ENCODE assay signal across 31 cellular contexts in genomic region chr7:69608049-69608448, GRCh38.
"Had no signal": no experiment of that assay in that cellular context is flagged by ENCODE, and none has a peak within 500 bp of the region (broad histone marks: within the 10 kb centered on the region; RNA-seq: fewer than 3 reads in every experiment).

No MANE protein-coding gene starts in this region.

- ATAC-seq: activated CD4-positive, alpha-beta T cell treated with anti-CD3 and anti-CD28 coated beads for 36 hours; activated CD8-positive, alpha-beta memory T cell treated with anti-CD3 and anti-CD28 coated beads, Interleukin-2, amount 10 ng/mL, durations not matched to agents 7 days and 5 days; activated CD8-positive, alpha-beta T cell treated with anti-CD3 and anti-CD28 coated beads, Interleukin-2, amount 10 ng/mL, durations not matched to agents 7 days and 5 days; activated naive CD4-positive, alpha-beta T cell treated with anti-CD3 and anti-CD28 coated beads, Interleukin-2, amount 50 U/mL, for 72 hours; esophagus mucosa; heart left ventricle had no signal

- H3K27me3 Mint-ChIP-seq: activated CD4-positive, alpha-beta memory T cell treated with anti-CD3 and anti-CD28 coated beads for 36 hours; central memory CD8-positive, alpha-beta T cell; dendritic cell treated with granulocyte-macrophage colony-stimulating factor and Interleukin-4, amounts not matched to agents 40 ng/mL and 50 ng/mL, for 4 days had no signal

- H3K9me3 Mint-ChIP-seq: activated CD4-positive, alpha-beta memory T cell treated with anti-CD3 and anti-CD28 coated beads for 36 hours; activated CD4-positive, alpha-beta T cell treated with anti-CD3 and anti-CD28 coated beads, Interleukin-2, amount 10 ng/mL, durations not matched to agents 24 days and 14 days; activated naive CD4-positive, alpha-beta T cell treated with anti-CD3 and anti-CD28 coated beads, Interleukin-2, amount 10 ng/mL, durations not matched to agents 7 days and 5 days; activated naive CD4-positive, alpha-beta T cell treated with anti-CD3 and anti-CD28 coated beads, Interleukin-2, amount 50 U/mL, for 72 hours; activated naive CD8-positive, alpha-beta T cell treated with anti-CD3 and anti-CD28 coated beads, Interleukin-2, amount 10 ng/mL, durations not matched to agents 7 days and 5 days; activated T-helper 1 cell treated with anti-CD3 and anti-CD28 coated beads, Interleukin-12 subunit alpha, Interleukin-12 subunit beta, Interleukin-2, Interleukin-4 antibody, amounts not matched to agents 30 ng/mL and 10 ng/mL and 1 ng/mL, durations not matched to agents 14 hours and 24 hours and 36 hours; activated T-helper 2 cell treated with anti-CD3 and anti-CD28 coated beads, Interferon-gamma antibody, Interleukin-2, Interleukin-4, amounts not matched to agents 10 μg/mL and 5 μg/mL and 100 μg/mL, durations not matched to agents 14 hours and 24 hours and 36 hours; central memory CD8-positive, alpha-beta T cell; dendritic cell treated with granulocyte-macrophage colony-stimulating factor and Interleukin-4, amounts not matched to agents 40 ng/mL and 50 ng/mL, for 4 days; endodermal cell had no signal

- H3K9me3 ChIP-seq: heart left ventricle had no signal

- H3K4me3 Mint-ChIP-seq: activated CD4-positive, alpha-beta memory T cell treated with anti-CD3 and anti-CD28 coated beads for 36 hours; activated CD4-positive, alpha-beta T cell treated with anti-CD3 and anti-CD28 coated beads for 36 hours; activated CD4-positive, alpha-beta T cell treated with anti-CD3 and anti-CD28 coated beads, Interleukin-2, amount 10 ng/mL, durations not matched to agents 24 days and 14 days; activated CD8-positive, alpha-beta memory T cell treated with anti-CD3 and anti-CD28 coated beads, Interleukin-2, amount 10 ng/mL, durations not matched to agents 7 days and 5 days; activated CD8-positive, alpha-beta T cell treated with anti-CD3 and anti-CD28 coated beads, Interleukin-2, amount 10 ng/mL, durations not matched to agents 7 days and 5 days; activated naive CD4-positive, alpha-beta T cell treated with anti-CD3 and anti-CD28 coated beads, Interleukin-2, amount 10 ng/mL, durations not matched to agents 7 days and 5 days; activated naive CD8-positive, alpha-beta T cell treated with anti-CD3 and anti-CD28 coated beads, Interleukin-2, amount 10 ng/mL, durations not matched to agents 7 days and 5 days; activated T-helper 1 cell treated with anti-CD3 and anti-CD28 coated beads, Interleukin-12 subunit alpha, Interleukin-12 subunit beta, Interleukin-2, Interleukin-4 antibody, amounts not matched to agents 30 ng/mL and 10 ng/mL and 1 ng/mL, durations not matched to agents 14 hours and 24 hours and 36 hours; central memory CD8-positive, alpha-beta T cell; dendritic cell treated with granulocyte-macrophage colony-stimulating factor and Interleukin-4, amounts not matched to agents 40 ng/mL and 50 ng/mL, for 4 days; endodermal cell had no signal

- H3K36me3 ChIP-seq: brain microvascular endothelial cell, heart left ventricle had no signal

- H3K4me1 Mint-ChIP-seq: activated CD4-positive, alpha-beta T cell treated with anti-CD3 and anti-CD28 coated beads for 36 hours; activated CD4-positive, alpha-beta T cell treated with anti-CD3 and anti-CD28 coated beads, Interleukin-2, amount 10 ng/mL, durations not matched to agents 24 days and 14 days; activated CD8-positive, alpha-beta memory T cell treated with anti-CD3 and anti-CD28 coated beads, Interleukin-2, amount 10 ng/mL, durations not matched to agents 7 days and 5 days; activated naive CD4-positive, alpha-beta T cell treated with anti-CD3 and anti-CD28 coated beads, Interleukin-2, amount 10 ng/mL, durations not matched to agents 7 days and 5 days; activated naive CD8-positive, alpha-beta T cell treated with anti-CD3 and anti-CD28 coated beads, Interleukin-2, amount 10 ng/mL, durations not matched to agents 7 days and 5 days; central memory CD8-positive, alpha-beta T cell had no signal

- H3K27ac Mint-ChIP-seq: activated CD4-positive, alpha-beta memory T cell treated with anti-CD3 and anti-CD28 coated beads for 36 hours; activated CD4-positive, alpha-beta T cell treated with anti-CD3 and anti-CD28 coated beads for 36 hours; activated CD4-positive, alpha-beta T cell treated with anti-CD3 and anti-CD28 coated beads, Interleukin-2, amount 10 ng/mL, durations not matched to agents 24 days and 14 days; activated CD8-positive, alpha-beta memory T cell treated with anti-CD3 and anti-CD28 coated beads, Interleukin-2, amount 10 ng/mL, durations not matched to agents 7 days and 5 days; activated CD8-positive, alpha-beta T cell treated with anti-CD3 and anti-CD28 coated beads, Interleukin-2, amount 10 ng/mL, durations not matched to agents 7 days and 5 days; activated naive CD4-positive, alpha-beta T cell treated with anti-CD3 and anti-CD28 coated beads, Interleukin-2, amount 10 ng/mL, durations not matched to agents 7 days and 5 days; activated naive CD4-positive, alpha-beta T cell treated with anti-CD3 and anti-CD28 coated beads, Interleukin-2, amount 50 U/mL, for 72 hours; activated naive CD8-positive, alpha-beta T cell treated with anti-CD3 and anti-CD28 coated beads, Interleukin-2, amount 10 ng/mL, durations not matched to agents 7 days and 5 days; activated T-helper 1 cell treated with anti-CD3 and anti-CD28 coated beads, Interleukin-12 subunit alpha, Interleukin-12 subunit beta, Interleukin-2, Interleukin-4 antibody, amounts not matched to agents 30 ng/mL and 10 ng/mL and 1 ng/mL, durations not matched to agents 14 hours and 24 hours and 36 hours; activated T-helper 2 cell treated with anti-CD3 and anti-CD28 coated beads, Interferon-gamma antibody, Interleukin-2, Interleukin-4, amounts not matched to agents 10 μg/mL and 5 μg/mL and 100 μg/mL, durations not matched to agents 14 hours and 24 hours and 36 hours; dendritic cell treated with granulocyte-macrophage colony-stimulating factor and Interleukin-4, amounts not matched to agents 40 ng/mL and 50 ng/mL, for 4 days; endodermal cell had no signal

- H3K27ac ChIP-seq: brain microvascular endothelial cell, coronary artery, dorsolateral prefrontal cortex, heart left ventricle had no signal

- FAIRE-seq: astrocyte, bronchial epithelial cell, frontal cortex had no signal

- H3K4me3 ChIP-seq: coronary artery, dorsolateral prefrontal cortex, heart left ventricle had no signal

- DNase-seq: activated CD4-positive, alpha-beta memory T cell treated with anti-CD3 and anti-CD28 coated beads for 36 hours; activated CD4-positive, alpha-beta T cell treated with anti-CD3 and anti-CD28 coated beads for 36 hours; activated CD4-positive, alpha-beta T cell treated with anti-CD3 and anti-CD28 coated beads, Interleukin-2, amount 10 ng/mL, durations not matched to agents 24 days and 14 days; activated CD4-positive, CD25-positive, alpha-beta regulatory T cell; activated CD4-positive, CD25-positive, alpha-beta regulatory T cell treated with anti-CD3 and anti-CD28 coated beads, Interleukin-2, amount 50 U/mL, for 72 hours; activated CD8-positive, alpha-beta memory T cell treated with anti-CD3 and anti-CD28 coated beads, Interleukin-2, amount 10 ng/mL, durations not matched to agents 7 days and 5 days; activated CD8-positive, alpha-beta memory T cell treated with anti-CD3 and anti-CD28 coated beads, Interleukin-2, amount 50 U/mL, for 4 hours; activated CD8-positive, alpha-beta T cell treated with anti-CD3 and anti-CD28 coated beads, Interleukin-2, amount 10 ng/mL, durations not matched to agents 7 days and 5 days; activated effector memory CD4-positive, alpha-beta T cell treated with anti-CD3 and anti-CD28 coated beads, Interleukin-2, amount 50 U/mL, for 16 hours; activated naive CD4-positive, alpha-beta T cell treated with anti-CD3 and anti-CD28 coated beads, Interleukin-2, amount 10 ng/mL, durations not matched to agents 7 days and 5 days; activated naive CD8-positive, alpha-beta T cell treated with anti-CD3 and anti-CD28 coated beads, Interleukin-2, amount 10 ng/mL, durations not matched to agents 7 days and 5 days; activated T-cell treated with anti-CD3 and anti-CD28 coated beads, Interleukin-2, amount 50 U/mL, for 1 hour; activated T-cell treated with anti-CD3 and anti-CD28 coated beads, Interleukin-2, amount 50 U/mL, for 48 hours; brain microvascular endothelial cell; dorsolateral prefrontal cortex; effector memory CD4-positive, alpha-beta T cell; endodermal cell; foreskin fibroblast; glutamatergic neuron; heart left ventricle; T-helper 2 cell had no signal

- H3K27me3 ChIP-seq: brain microvascular endothelial cell, dorsolateral prefrontal cortex, heart left ventricle had no signal
